In the genomic region with DNA sequence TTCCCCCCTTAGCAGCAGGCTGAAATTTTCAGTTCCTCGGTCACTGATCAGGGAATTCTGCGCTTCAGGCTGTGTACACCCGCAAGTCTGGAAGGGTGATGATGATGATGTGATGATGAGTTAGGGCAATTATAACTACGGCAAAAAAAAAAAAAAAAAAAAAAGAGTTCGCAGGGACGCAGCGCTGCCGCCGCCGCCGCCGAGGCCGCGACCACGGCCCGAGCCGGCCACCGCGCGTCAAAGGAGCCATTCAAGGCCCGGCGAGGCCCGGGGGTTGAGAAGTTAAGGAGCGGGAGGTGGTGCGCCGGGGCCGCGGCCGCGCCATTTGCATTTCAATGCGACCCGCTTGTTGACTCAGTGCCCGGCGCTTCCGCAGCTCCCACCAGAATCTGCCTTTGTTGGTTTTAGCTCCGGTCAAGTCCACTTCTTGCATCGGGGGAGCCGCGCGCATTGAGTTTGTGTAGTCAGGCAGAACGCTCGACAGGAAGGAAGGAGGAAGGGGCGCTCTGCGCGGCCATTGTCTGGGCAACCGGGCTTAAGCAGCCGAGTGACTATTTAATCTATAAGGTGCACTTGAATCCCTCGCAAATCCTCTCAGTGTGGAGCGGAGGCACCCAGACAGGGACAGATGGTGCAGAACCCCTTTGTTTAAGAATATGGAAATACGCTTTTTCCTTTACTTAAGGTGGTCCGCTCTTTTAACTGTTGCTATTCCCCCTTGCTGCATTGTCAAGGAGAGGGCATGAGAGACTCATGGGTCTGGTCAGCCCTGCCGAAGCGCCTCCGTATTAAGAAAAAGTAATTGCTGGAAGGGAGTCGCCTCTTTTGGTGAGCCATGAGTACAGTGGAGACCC, we compare ENCODE assay signal across 8 cellular contexts.
DNase-seq lines count a peak whose midpoint lies in the region; ATAC-seq and TF ChIP-seq lines count a peak whose summit lies in the region.

No MANE protein-coding gene starts in this region.

- no peaks in the 10 kb centered on the region for H3K27me3 ChIP-seq in PC-9 (ENCODE audit: insufficient read depth, low read depth)

- no peak for TF ChIP-seq POLR2A in GM18505 (IDR thresholded peaks at IDR 0.05; ENCODE audit: borderline replicate concordance, extremely low read depth, insufficient read depth, insufficient read length)

- H3K4me1 ChIP-seq in PC-9 (replicated peaks; ENCODE audit: insufficient read depth), result peaks cover 10% of the 10 kb centered on the region

- H3K9me2 ChIP-seq in PC-9 (ENCODE audit: insufficient read depth), result no peaks in the 10 kb centered on the region

- H3K4me3 ChIP-seq in PC-9 (peak overlapping the region; percentile 64), iPS-18c (ENCODE audit: insufficient read depth, low read depth, low read length) (peak overlapping the region; percentile 40; the same call in 1 of the 2 replicates), retinal pigment epithelial cell (ENCODE audit: low read length) (peak overlapping the region; percentile 71)

- BruUV-seq in PC-9 (replicated peaks; lab: Mats Ljungman, UMichigan), result no TSS peak

- peak overlapping the region; percentile 92 for H2AFZ ChIP-seq in PC-9

- no peak for TF ChIP-seq CTCF in 22Rv1 (IDR thresholded peaks at IDR 0.05)
- no peak for TF ChIP-seq CTCF in PC-9 (conservative IDR thresholded peaks at IDR 0.05)
- no peak for TF ChIP-seq CTCF in retinal pigment epithelial cell (conservative IDR thresholded peaks at IDR 0.05; ENCODE audit: low read depth, low read length)

- CTCF ChIA-PET in PC-9 (lab: Charles Lee), result no interaction called here

- no peaks in the 10 kb centered on the region for H3K79me2 ChIP-seq in PC-9 (ENCODE audit: low read depth)

- intact Hi-C loops in PC-9 (cut with micrococcal nuclease; ENCODE audit: unreplicated experiment), result loop anchor here (1.0 kb wide), 1 partner anchor 26 kb away; no protein-coding TSS in a partner anchor

- H3F3A ChIP-seq in PC-9 (ENCODE audit: insufficient read depth, low read depth), result peaks cover 7% of the 10 kb centered on the region; the same call in 1 of the 2 replicates

- no peaks in the 10 kb centered on the region for H4K20me1 ChIP-seq in PC-9 (ENCODE audit: insufficient read depth)

- POLR2A ChIA-PET in PC-9 (lab: Charles Lee; ENCODE audit: unreplicated experiment), result no interaction called here

- H3K9me3 ChIP-seq in PC-9 (ENCODE audit: insufficient read depth, low read depth) (peaks cover 3% of the 10 kb centered on the region), iPS-18c (ENCODE audit: control insufficient read depth, insufficient read depth, low read length) (no peaks in the 10 kb centered on the region)

- peak; percentile 32 to 53 for DNase-seq in PC-9
- DNase-seq in caudate nucleus (lab: John Stamatoyannopoulos, UW), result peak in 52 of 61 donors; percentile 2 to 76 (median 42)
- DNase-seq in retinal pigment epithelial cell (ENCODE audit: low read depth), result peak; percentile 36

- no peaks in the 10 kb centered on the region for H3K36me3 ChIP-seq in PC-9 (ENCODE audit: low read depth)

- peak overlapping the region; percentile 22; the same call in 1 of the 2 replicates for H3K27ac ChIP-seq in 22Rv1
- H3K27ac ChIP-seq in PC-9, result no peak overlapping the region
- H3K27ac ChIP-seq in caudate nucleus (ENCODE audit: low read depth, low read length), result no peak overlapping the region

- peak overlapping the region; percentile 85 for H3K4me2 ChIP-seq in PC-9

- ATAC-seq in GM18505 (IDR thresholded peaks at IDR 0.05; ENCODE audit: unreplicated experiment) (peak; percentile 59), HG03442 (IDR thresholded peaks at IDR 0.05; ENCODE audit: unreplicated experiment) (peak; percentile 61), GM19455 (IDR thresholded peaks at IDR 0.05; ENCODE audit: unreplicated experiment) (no peak)
